ENCODE assay signal across 1 cellular context in the genomic region with DNA sequence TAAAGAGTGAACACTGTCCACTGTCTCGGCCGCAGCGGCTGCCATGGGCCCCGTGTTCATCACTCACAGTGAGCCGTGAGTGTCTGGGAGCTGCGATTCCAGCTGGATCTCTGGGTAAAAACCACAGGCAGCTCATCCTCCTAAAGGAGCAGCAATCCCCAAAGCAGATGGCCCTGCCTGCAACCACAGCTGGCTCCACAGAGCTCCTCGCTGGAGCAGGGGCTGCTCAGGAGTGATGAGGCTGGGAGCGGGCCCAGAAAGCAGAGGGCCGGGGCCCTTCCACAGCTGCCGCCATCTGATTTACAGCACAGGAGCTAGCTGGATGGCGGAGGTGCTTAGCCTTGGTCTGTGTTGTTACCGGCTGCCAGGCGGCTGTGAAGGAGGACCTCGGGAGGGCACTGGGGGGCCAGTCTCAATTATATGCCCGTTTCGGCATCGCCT.
TF ChIP-seq lines count a peak whose summit lies in the region.

No MANE protein-coding gene starts in this region.

TF ChIP-seq in K562, 482 proteins besides CTCF, POLR2A, EP300 and RAD21:
- TF ChIP-seq NR2C1 (IDR thresholded peaks at IDR 0.05) = no peak
- TF ChIP-seq NR2C1 (tag; IDR thresholded peaks at IDR 0.05) = no peak
- TF ChIP-seq ZFP36 (IDR thresholded peaks at IDR 0.05; ENCODE audit: low read depth, low read length, partially characterized antibody) = peak; percentile 29
- TF ChIP-seq SMAD1 (IDR thresholded peaks at IDR 0.05; ENCODE audit: low read depth, low read length, partially characterized antibody) = no peak
- no peak for TF ChIP-seq OTX1 (CRISPR knock-in tag; IDR thresholded peaks at IDR 0.05)
- no peak for TF ChIP-seq ZNF354B (CRISPR knock-in tag; IDR thresholded peaks at IDR 0.05)
